1 cellular context compared by ENCODE assay signal in the genomic region with DNA sequence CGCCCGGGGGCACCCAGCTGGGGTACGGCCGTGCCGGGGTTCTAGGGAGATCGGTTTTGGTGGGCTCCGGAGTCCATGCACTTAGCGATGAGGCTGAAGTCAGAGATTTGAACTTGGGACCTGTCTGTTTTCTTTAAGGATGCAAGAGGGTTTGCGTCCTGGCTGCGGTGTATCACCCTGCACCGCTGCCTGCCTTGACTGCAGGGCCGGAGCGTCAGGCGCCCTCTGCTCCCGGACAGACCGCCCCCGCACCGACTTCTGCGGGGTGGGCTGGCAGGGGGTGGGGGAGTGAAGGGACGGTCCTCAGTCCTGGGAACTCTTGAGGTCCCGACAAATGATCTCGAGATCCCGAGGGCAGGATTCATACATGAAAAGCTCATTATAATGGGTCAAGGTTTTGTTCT.
TF ChIP-seq lines count a peak whose summit lies in the region.

No MANE protein-coding gene starts in this region.

TF ChIP-seq in H1, 55 proteins besides CTCF, POLR2A, EP300 and RAD21:
- TF ChIP-seq POU5F1 (IDR thresholded peaks at IDR 0.05; ENCODE audit: low read depth, low read length) (no peak), CBX5 (IDR thresholded peaks at IDR 0.05; ENCODE audit: low read depth, low read length) (no peak), SAP30 (IDR thresholded peaks at IDR 0.05; ENCODE audit: insufficient read depth, insufficient replicate concordance, low read length) (peak; percentile 8), EGR1 (IDR thresholded peaks at IDR 0.05; ENCODE audit: borderline replicate concordance, low read depth, low read length) (peak; percentile 74; the same call in 1 of the 2 replicates)
